ENCODE assay signal across 8 cellular contexts in the genomic region with DNA sequence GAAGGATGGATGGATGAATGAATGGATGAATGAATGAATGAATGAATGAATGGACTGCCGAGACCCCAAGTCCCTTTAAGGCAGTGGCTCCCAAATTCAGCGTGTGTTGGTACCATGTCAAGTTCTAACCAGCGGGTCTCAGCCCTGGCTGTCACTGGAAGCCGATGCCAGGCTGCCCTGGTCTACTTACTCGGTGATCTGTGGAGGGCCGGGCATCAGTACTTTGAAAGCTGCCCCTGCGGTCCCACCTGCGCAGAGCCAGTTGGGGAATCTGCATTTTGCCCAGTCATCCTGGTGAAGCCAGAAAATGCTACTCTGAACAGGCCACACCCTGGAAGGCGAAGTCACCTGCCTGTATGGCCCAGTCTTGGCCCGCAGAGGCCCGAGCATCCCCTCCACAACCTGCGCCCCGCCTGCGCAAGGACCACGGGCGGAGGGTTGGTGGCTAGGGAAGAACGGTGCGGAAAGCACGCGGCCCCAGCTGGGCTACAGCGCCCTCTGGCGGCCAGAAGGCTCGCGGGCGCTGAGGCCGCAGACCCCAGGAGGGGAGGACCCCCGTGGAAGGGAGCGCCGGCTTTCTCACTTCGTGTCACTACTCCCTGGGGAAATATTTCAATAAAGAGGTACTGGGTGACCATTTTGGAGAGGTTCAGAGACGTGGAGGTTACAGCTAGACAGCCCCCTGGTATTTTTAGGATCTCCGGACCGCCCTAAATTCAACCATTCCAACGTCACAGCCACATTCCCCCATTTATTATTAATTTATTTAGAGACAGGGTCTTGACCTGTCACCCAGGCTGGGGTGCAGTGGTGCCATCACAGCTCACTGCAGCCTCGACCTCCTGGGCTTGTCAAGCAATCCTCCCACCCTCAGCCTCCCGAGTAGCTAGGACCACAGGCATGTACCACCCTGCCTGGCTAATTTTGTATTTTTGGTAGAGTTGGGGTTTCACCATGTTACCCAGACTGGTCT. TPM values are rescaled to one million over a fixed set of nuclear protein-coding genes. Genes with fewer than 3 reads are reported as not detected.
DNase-seq lines count a peak whose midpoint lies in the region; ATAC-seq and TF ChIP-seq lines count a peak whose summit lies in the region.

No MANE protein-coding gene starts in this region.

- H3K27ac ChIP-seq in RWPE2 (ENCODE audit: poor library complexity, severe bottlenecking) (no peak overlapping the region), spleen (peak overlapping the region in 3 of 8 donors; percentile 15 to 54 (median 31))

- intact Hi-C loops in left ventricle myocardium superior (cut with micrococcal nuclease) (loop anchor here (2.0 kb wide), 1 partner anchor 81 kb away; no protein-coding TSS in a partner anchor), spleen (cut with DNase I; ENCODE audit: low total_unique reads) (loop anchor here (5.0 kb wide), 1 partner anchor 84 kb away; no protein-coding TSS in a partner anchor)

- H3K27me3 ChIP-seq in RWPE2 (ENCODE audit: insufficient read depth, poor library complexity, severe bottlenecking) (no peaks in the 10 kb centered on the region), spleen (replicated peaks in 1 of 7) (peaks cover 0 to 4% (median 0%) of the 10 kb centered on the region in 7 donors)

- TF ChIP-seq CTCF in RWPE2 (IDR thresholded peaks at IDR 0.05; ENCODE audit: poor library complexity, severe bottlenecking): peak; percentile 92
- peak; percentile 84 to 100 (median 96) for TF ChIP-seq CTCF in spleen (IDR thresholded peaks at IDR 0.05 in 8 of 11, conservative IDR thresholded peaks at IDR 0.05 in 3 of 11)

- WGBS in spleen, 5 donors: 20 to 34% (median 24%) methylated on average over 19 to 36 of the region's 36 CpGs

- H3K9me3 ChIP-seq in RWPE2 (ENCODE audit: severe bottlenecking) (no peaks in the 10 kb centered on the region), spleen (no peaks in the 10 kb centered on the region)

- TF ChIP-seq POLR2A in spleen (IDR thresholded peaks at IDR 0.05): no peak

- H3K4me3 ChIP-seq in RWPE2 (ENCODE audit: severe bottlenecking) (no peak overlapping the region), spleen (peak overlapping the region in 1 of 8 donors; percentile 27)

- H3K36me3 ChIP-seq in RWPE2 (ENCODE audit: low read depth) (peaks cover 10% of the 10 kb centered on the region; the same call in 1 of the 2 replicates), spleen (peaks cover 0 to 48% (median 28%) of the 10 kb centered on the region in 6 donors)

- DNase-seq in COLO668 (lab: John Stamatoyannopoulos, UW; ENCODE audit: unreplicated experiment): peak; percentile 55
- no peak for DNase-seq in RWPE2 (ENCODE audit: low spot score)
- peak; percentile 60 for DNase-seq in activated naive CD4-positive, alpha-beta T cell treated with anti-CD3 and anti-CD28 coated beads, Interleukin-2, amount 50 U/mL, for 16 hours
- DNase-seq in left ventricle myocardium superior: peak; percentile 78
- peak; percentile 91 for DNase-seq in spleen

- peaks cover 6% of the 10 kb centered on the region for H3K4me1 ChIP-seq in RWPE2 (ENCODE audit: insufficient read depth, poor library complexity, severe bottlenecking)
- H3K4me1 ChIP-seq in spleen: peaks cover 15 to 64% (median 52%) of the 10 kb centered on the region in 6 donors

- ATAC-seq in HG02642 (IDR thresholded peaks at IDR 0.05; ENCODE audit: poor library complexity, unreplicated experiment): peak; percentile 33
- ATAC-seq in RWPE2 (ENCODE audit: low read depth): peak; percentile 56
- peak; percentile 76 for ATAC-seq in left ventricle myocardium superior
- ATAC-seq in HG02981 (IDR thresholded peaks at IDR 0.05; ENCODE audit: unreplicated experiment): no peak
- ATAC-seq in GM18517 (IDR thresholded peaks at IDR 0.05; ENCODE audit: unreplicated experiment): no peak

RNA-seq across cellular contexts. Expression of a gene that starts 34.9 kb away (rescaled TPM):
- total RNA-seq in left ventricle myocardium superior (13.2 TPM), spleen (100 to 1,000 TPM in 1 of 7 donors, 10 to 100 TPM in 6; 42.7 to 100 (median 59.6) TPM)
- 10 to 100 TPM; 22.2 to 50.0 (median 31.9) TPM for polyA plus RNA-seq in spleen

RNA-seq across cellular contexts. Expression of a gene that starts 59.9 kb away (rescaled TPM):
- total RNA-seq in left ventricle myocardium superior (41.6 TPM), spleen (100 to 1,000 TPM; 253 to 490 (median 287) TPM)
- polyA plus RNA-seq in spleen: 100 to 1,000 TPM; 110 to 195 (median 137) TPM

Comparison
In these comparisons a context has a peak if more than half of its experiments do, and no peak if none do; other contexts are left out.
1. ATAC-seq: peak in HG02642 (single experiment), RWPE2 (single experiment) and left ventricle myocardium superior (single experiment); none in HG02981 (single experiment) and GM18517 (single experiment).